9 cellular contexts compared by ENCODE assay signal in genomic region chrX:100829730-100830129, GRCh38. TPM values are rescaled to one million over a fixed set of nuclear protein-coding genes. Genes with fewer than 3 reads are reported as not detected.
DNase-seq lines count a peak whose midpoint lies in the region; ATAC-seq and TF ChIP-seq lines count a peak whose summit lies in the region.
"Had no signal": no experiment of that assay in that cellular context is flagged by ENCODE, and none has a peak within 500 bp of the region (broad histone marks: within the 10 kb centered on the region; RNA-seq: fewer than 3 reads in every experiment).

No MANE protein-coding gene starts in this region.

- no peaks in the 10 kb centered on the region for H3K36me3 Mint-ChIP-seq in glutamatergic neuron (ENCODE audit: unreplicated experiment)

- H3K4me3 Mint-ChIP-seq in glutamatergic neuron (ENCODE audit: unreplicated experiment), result no peak overlapping the region

- peak; percentile 18 for DNase-seq in stimulated activated CD4-positive, alpha-beta T cell treated with anti-CD3 and anti-CD28 coated beads, Interleukin-15, amount 100 ng/mL, for 24 hours
- DNase-seq in stimulated activated CD4-positive, alpha-beta T cell treated with anti-CD3 and anti-CD28 coated beads, Interleukin-2, amount 100 ng/mL, for 48 hours, result no peak
- DNase-seq in activated naive CD4-positive, alpha-beta T cell treated with anti-CD3 and anti-CD28 coated beads, Interleukin-2, amount 50 U/mL, for 16 hours, result peak; percentile 9
- DNase-seq in NCI-H524 treated with DMSO at 0.1 percent for 48 hours (lab: John Stamatoyannopoulos, UW), result no peak
- DNase-seq in HT-29 (ENCODE audit: low spot score), result no peak
- no peak for DNase-seq in NCI-H1048 (lab: John Stamatoyannopoulos, UW)
- no peak for DNase-seq in glutamatergic neuron

- H3K27me3 Mint-ChIP-seq in glutamatergic neuron (ENCODE audit: unreplicated experiment), result no peaks in the 10 kb centered on the region

- no peak for TF ChIP-seq CTCF in glutamatergic neuron (IDR thresholded peaks at IDR 0.05; ENCODE audit: partially characterized antibody, unreplicated experiment)

- no peaks in the 10 kb centered on the region for H3K9me3 Mint-ChIP-seq in glutamatergic neuron (ENCODE audit: unreplicated experiment)

- H3K4me1 Mint-ChIP-seq in glutamatergic neuron (ENCODE audit: low read depth, unreplicated experiment), result no peaks in the 10 kb centered on the region

- H3K27ac Mint-ChIP-seq in glutamatergic neuron (ENCODE audit: unreplicated experiment), result no peak overlapping the region

- peak; percentile 80 for ATAC-seq in HG03354 (IDR thresholded peaks at IDR 0.05; ENCODE audit: poor library complexity, severe bottlenecking, unreplicated experiment)

RNA-seq across cellular contexts. Expression of gene CSTF2, which starts 9.5 kb away (rescaled TPM):
- total RNA-seq in HT-29 (2014; rRNA removed; shearing (Covaris generic)), result 63.9 and 70.6 TPM in 2 replicates
- total RNA-seq in glutamatergic neuron (ENCODE audit: unreplicated experiment), result 17.2 TPM

RNA-seq across cellular contexts. Expression of gene NOX1, which starts 44.4 kb away (rescaled TPM):
- total RNA-seq in HT-29 (2014; rRNA removed; shearing (Covaris generic)), result 14.6 and 17.7 TPM in 2 replicates
- total RNA-seq in glutamatergic neuron (ENCODE audit: unreplicated experiment), result not detected
- total RNA-seq: mononuclear cell had no signal

Comparison
In these comparisons a context has a peak if more than half of its experiments do, and no peak if none do; other contexts are left out.
1. DNase-seq: peak in stimulated activated CD4-positive, alpha-beta T cell treated with anti-CD3 and anti-CD28 coated beads, Interleukin-15, amount 100 ng/mL, for 24 hours (single experiment) and activated naive CD4-positive, alpha-beta T cell treated with anti-CD3 and anti-CD28 coated beads, Interleukin-2, amount 50 U/mL, for 16 hours (single experiment); none in stimulated activated CD4-positive, alpha-beta T cell treated with anti-CD3 and anti-CD28 coated beads, Interleukin-2, amount 100 ng/mL, for 48 hours (0 of 2), NCI-H524 treated with DMSO at 0.1 percent for 48 hours (single experiment), HT-29 (single experiment), NCI-H1048 (single experiment) and glutamatergic neuron (single experiment).
2. RNA of gene NOX1, which starts 44.4 kb away (total RNA-seq): 14.6 to 17.7 TPM in HT-29; not detected in glutamatergic neuron (single experiment); every median in the first group is over 10 times any median in the second.